8 cellular contexts compared by ENCODE assay signal in genomic region chr2:240568678-240569522, GRCh38. TPM values are rescaled to one million over a fixed set of nuclear protein-coding genes. Genes with fewer than 3 reads are reported as not detected.
DNase-seq lines count a peak whose midpoint lies in the region; ATAC-seq lines count a peak whose summit lies in the region.

No MANE protein-coding gene starts in this region.

- peak; percentile 83 for DNase-seq in GM03348 (ENCODE audit: low spot score)
- DNase-seq in NCI-H1048 (lab: John Stamatoyannopoulos, UW): peak; percentile 17
- peak; percentile 56 for DNase-seq in activated CD4-positive, alpha-beta memory T cell treated with anti-CD3 and anti-CD28 coated beads, Interleukin-2, amount 10 ng/mL, durations not matched to agents 7 days and 5 days
- DNase-seq in effector memory CD8-positive, alpha-beta T cell: peak; percentile 55 to 68 (median 59)
- peak; percentile 53 to 68 for DNase-seq in memory B cell (ENCODE audit: low spot score in 2 of 2)
- DNase-seq in stimulated activated naive CD8-positive, alpha-beta T cell treated with anti-CD3 and anti-CD28 coated beads, Interleukin-15, amount 100 ng/mL, for 72 hours: peak; percentile 46 to 65
- DNase-seq in HuH-7.5 (ENCODE audit: low spot score): no peak

- peak overlapping the region; percentile 79 for H3K27ac Mint-ChIP-seq in activated CD4-positive, alpha-beta memory T cell treated with anti-CD3 and anti-CD28 coated beads, Interleukin-2, amount 10 ng/mL, durations not matched to agents 7 days and 5 days
- peak overlapping the region; percentile 72 to 92 for H3K27ac Mint-ChIP-seq in effector memory CD8-positive, alpha-beta T cell
- H3K27ac Mint-ChIP-seq in memory B cell: peak overlapping the region; percentile 72
- H3K27ac Mint-ChIP-seq in stimulated activated naive CD8-positive, alpha-beta T cell treated with anti-CD3 and anti-CD28 coated beads, Interleukin-15, amount 100 ng/mL, for 72 hours: peak overlapping the region in 1 of 2 donors; percentile 93

- H3K36me3 Mint-ChIP-seq in activated CD4-positive, alpha-beta memory T cell treated with anti-CD3 and anti-CD28 coated beads, Interleukin-2, amount 10 ng/mL, durations not matched to agents 7 days and 5 days (ENCODE audit: low read depth): peaks cover 36% of the 10 kb centered on the region
- H3K36me3 Mint-ChIP-seq in effector memory CD8-positive, alpha-beta T cell (ENCODE audit: insufficient read depth): peaks cover 41% of the 10 kb centered on the region
- peaks cover 8% of the 10 kb centered on the region for H3K36me3 Mint-ChIP-seq in memory B cell

- no peaks in the 10 kb centered on the region for H3K27me3 Mint-ChIP-seq in activated CD4-positive, alpha-beta memory T cell treated with anti-CD3 and anti-CD28 coated beads, Interleukin-2, amount 10 ng/mL, durations not matched to agents 7 days and 5 days
- no peaks in the 10 kb centered on the region for H3K27me3 Mint-ChIP-seq in effector memory CD8-positive, alpha-beta T cell
- no peaks in the 10 kb centered on the region for H3K27me3 Mint-ChIP-seq in memory B cell
- H3K27me3 Mint-ChIP-seq in stimulated activated naive CD8-positive, alpha-beta T cell treated with anti-CD3 and anti-CD28 coated beads, Interleukin-15, amount 100 ng/mL, for 72 hours: no peaks in the 10 kb centered on the region

- CTCF ChIA-PET in activated CD4-positive, alpha-beta memory T cell treated with anti-CD3 and anti-CD28 coated beads, Interleukin-2, amount 10 ng/mL, durations not matched to agents 7 days and 5 days (lab: Charles Lee): interaction anchor here (1.1 to 2.1 kb wide), 3 partner anchors 11 to 55 kb away, joined by 7 to 17 read pairs (median 9); partner anchors contain the start of gene CAPN10

- ATAC-seq in GM21825 (IDR thresholded peaks at IDR 0.05; ENCODE audit: unreplicated experiment) (peak; percentile 8), memory B cell (ENCODE audit: low read depth) (peak; percentile 41)
- peak; percentile 16 for ATAC-seq in effector memory CD8-positive, alpha-beta T cell (replicated peaks)
- peak; percentile 3 for ATAC-seq in stimulated activated naive CD8-positive, alpha-beta T cell treated with anti-CD3 and anti-CD28 coated beads, Interleukin-15, amount 100 ng/mL, for 72 hours

- POLR2A ChIA-PET in activated CD4-positive, alpha-beta memory T cell treated with anti-CD3 and anti-CD28 coated beads, Interleukin-2, amount 10 ng/mL, durations not matched to agents 7 days and 5 days (lab: Charles Lee): interaction anchor here (0.6 to 2.1 kb wide), 6 partner anchors 8 to 19 kb away, joined by 3 to 19 read pairs (median 11); partner anchors contain the start of genes CAPN10 and DUSP28

- H3K4me1 Mint-ChIP-seq in activated CD4-positive, alpha-beta memory T cell treated with anti-CD3 and anti-CD28 coated beads, Interleukin-2, amount 10 ng/mL, durations not matched to agents 7 days and 5 days: peaks cover 55% of the 10 kb centered on the region
- peaks cover 59 to 62% of the 10 kb centered on the region in 2 donors for H3K4me1 Mint-ChIP-seq in effector memory CD8-positive, alpha-beta T cell (ENCODE audit: low read depth in 2 of 2)
- peaks cover 46% of the 10 kb centered on the region for H3K4me1 Mint-ChIP-seq in memory B cell
- H3K4me1 Mint-ChIP-seq in stimulated activated naive CD8-positive, alpha-beta T cell treated with anti-CD3 and anti-CD28 coated beads, Interleukin-15, amount 100 ng/mL, for 72 hours: peaks cover 73% of the 10 kb centered on the region

- no peaks in the 10 kb centered on the region for H3K9me3 Mint-ChIP-seq in activated CD4-positive, alpha-beta memory T cell treated with anti-CD3 and anti-CD28 coated beads, Interleukin-2, amount 10 ng/mL, durations not matched to agents 7 days and 5 days
- H3K9me3 Mint-ChIP-seq in effector memory CD8-positive, alpha-beta T cell: no peaks in the 10 kb centered on the region
- no peaks in the 10 kb centered on the region for H3K9me3 Mint-ChIP-seq in memory B cell
- no peaks in the 10 kb centered on the region for H3K9me3 Mint-ChIP-seq in stimulated activated naive CD8-positive, alpha-beta T cell treated with anti-CD3 and anti-CD28 coated beads, Interleukin-15, amount 100 ng/mL, for 72 hours

- H3K4me3 Mint-ChIP-seq in activated CD4-positive, alpha-beta memory T cell treated with anti-CD3 and anti-CD28 coated beads, Interleukin-2, amount 10 ng/mL, durations not matched to agents 7 days and 5 days: peak overlapping the region; percentile 90
- H3K4me3 Mint-ChIP-seq in effector memory CD8-positive, alpha-beta T cell: peak overlapping the region; percentile 85 to 86
- H3K4me3 Mint-ChIP-seq in memory B cell: peak overlapping the region; percentile 88
- peak overlapping the region; percentile 84 to 86 for H3K4me3 Mint-ChIP-seq in stimulated activated naive CD8-positive, alpha-beta T cell treated with anti-CD3 and anti-CD28 coated beads, Interleukin-15, amount 100 ng/mL, for 72 hours

RNA-seq across cellular contexts. Expression of gene RNPEPL1, which starts 0.6 kb away (rescaled TPM):
- 100 to 1,000 TPM; 135 to 144 TPM for total RNA-seq in activated CD4-positive, alpha-beta memory T cell treated with anti-CD3 and anti-CD28 coated beads, Interleukin-2, amount 10 ng/mL, durations not matched to agents 7 days and 5 days

RNA-seq across cellular contexts. Expression of gene DUSP28, which starts 8.7 kb away (rescaled TPM):
- total RNA-seq in activated CD4-positive, alpha-beta memory T cell treated with anti-CD3 and anti-CD28 coated beads, Interleukin-2, amount 10 ng/mL, durations not matched to agents 7 days and 5 days: 1 to 10 TPM; 7.9 to 9.3 TPM

RNA-seq across cellular contexts. Expression of gene ANKMY1, which starts 11.1 kb away (rescaled TPM):
- total RNA-seq in activated CD4-positive, alpha-beta memory T cell treated with anti-CD3 and anti-CD28 coated beads, Interleukin-2, amount 10 ng/mL, durations not matched to agents 7 days and 5 days: 10 to 100 TPM; 28.2 to 31.5 TPM

RNA-seq across cellular contexts. Expression of gene CAPN10, which starts 17.6 kb away (rescaled TPM):
- 10 to 100 TPM; 52.3 to 53.1 TPM for total RNA-seq in activated CD4-positive, alpha-beta memory T cell treated with anti-CD3 and anti-CD28 coated beads, Interleukin-2, amount 10 ng/mL, durations not matched to agents 7 days and 5 days

RNA-seq across cellular contexts. Expression of gene GPR35, which starts 56.4 kb away (rescaled TPM):
- total RNA-seq in activated CD4-positive, alpha-beta memory T cell treated with anti-CD3 and anti-CD28 coated beads, Interleukin-2, amount 10 ng/mL, durations not matched to agents 7 days and 5 days: 1 to 10 TPM; 5.2 to 5.7 TPM
